ENCODE assay signal across 30 cellular contexts in genomic region chr6:51579013-51579412, GRCh38.
"Had no signal": no experiment of that assay in that cellular context is flagged by ENCODE, and none has a peak within 500 bp of the region (broad histone marks: within the 10 kb centered on the region; RNA-seq: fewer than 3 reads in every experiment).

No MANE protein-coding gene starts in this region.

- H3K4me1 Mint-ChIP-seq: immature natural killer cell; naive thymus-derived CD8-positive, alpha-beta T cell; nephron progenitor cell; stimulated activated effector memory CD8-positive, alpha-beta T cell treated with anti-CD3 and anti-CD28 coated beads, Interleukin-12 subunit alpha, Interleukin-12 subunit beta, amount 100 ng/mL, for 72 hours had no signal

- H3K4me3 ChIP-seq: colonic mucosa, esophagus muscularis mucosa, gastroesophageal sphincter, heart left ventricle, lower lobe of right lung, right lobe of liver, stomach, thyroid gland had no signal

- H3K36me3 ChIP-seq: colonic mucosa, esophagus muscularis mucosa, gastroesophageal sphincter, heart left ventricle, lower lobe of right lung, neutrophil, right lobe of liver, stomach, thyroid gland had no signal

- DNase-seq: colonic mucosa; dermis blood vessel endothelial cell; effector memory CD4-positive, alpha-beta T cell; foreskin keratinocyte; heart left ventricle; hypothalamus; immature natural killer cell; islet precursor cell; kidney glomerular epithelial cell; left colon; left ventricle myocardium superior; lower lobe of right lung; naive thymus-derived CD8-positive, alpha-beta T cell; nephron progenitor cell; right lobe of liver; small intestine; stimulated activated CD4-positive, alpha-beta T cell treated with anti-CD3 and anti-CD28 coated beads, Interleukin-12 subunit alpha, Interleukin-12 subunit beta, amount 100 ng/mL, for 4 hours; stimulated activated CD4-positive, alpha-beta T cell treated with anti-CD3 and anti-CD28 coated beads, Interleukin-1b, Interleukin-23, amount 100 ng/mL, for 48 hours; stimulated activated CD4-positive, alpha-beta T cell treated with anti-CD3 and anti-CD28 coated beads, Interleukin-4, amount 100 ng/mL, for 1 hour; stimulated activated naive CD4-positive, alpha-beta T cell treated with Interleukin-2 at 50 U/mL for 16 hours; stomach; thyroid gland; trophoblast cell had no signal

- H3K9ac ChIP-seq: parathyroid adenoma had no signal

- FAIRE-seq: endothelial cell of umbilical vein, small intestine had no signal

- H3K27me3 ChIP-seq: colonic mucosa, esophagus muscularis mucosa, foreskin keratinocyte, gastroesophageal sphincter, heart left ventricle, neutrophil, right lobe of liver, stomach, thyroid gland had no signal

- H3K4me1 ChIP-seq: colonic mucosa, esophagus muscularis mucosa, foreskin keratinocyte, gastroesophageal sphincter, heart left ventricle, lower lobe of right lung, parathyroid adenoma, right lobe of liver, stomach, thyroid gland had no signal

- H2AFZ ChIP-seq: parathyroid adenoma had no signal

- H3K36me3 Mint-ChIP-seq: stimulated activated effector memory CD8-positive, alpha-beta T cell treated with anti-CD3 and anti-CD28 coated beads, Interleukin-12 subunit alpha, Interleukin-12 subunit beta, amount 100 ng/mL, for 72 hours had no signal

- H3K9me3 ChIP-seq: colonic mucosa, lower lobe of right lung, neutrophil, right lobe of liver, thyroid gland had no signal

- H3K4me3 Mint-ChIP-seq: immature natural killer cell; naive thymus-derived CD8-positive, alpha-beta T cell; nephron progenitor cell; stimulated activated effector memory CD8-positive, alpha-beta T cell treated with anti-CD3 and anti-CD28 coated beads, Interleukin-12 subunit alpha, Interleukin-12 subunit beta, amount 100 ng/mL, for 72 hours had no signal

- H3K27ac ChIP-seq: colonic mucosa, esophagus muscularis mucosa, foreskin keratinocyte, gastroesophageal sphincter, heart left ventricle, lower lobe of right lung, neutrophil, parathyroid adenoma, right lobe of liver, stomach, thyroid gland had no signal

- H3K27ac Mint-ChIP-seq: immature natural killer cell; naive thymus-derived CD8-positive, alpha-beta T cell; nephron progenitor cell; progenitor cell of endocrine pancreas; stimulated activated effector memory CD8-positive, alpha-beta T cell treated with anti-CD3 and anti-CD28 coated beads, Interleukin-12 subunit alpha, Interleukin-12 subunit beta, amount 100 ng/mL, for 72 hours had no signal

- ATAC-seq: foreskin keratinocyte; gastroesophageal sphincter; heart left ventricle; left colon; left ventricle myocardium superior; lower lobe of right lung; naive thymus-derived CD8-positive, alpha-beta T cell; right lobe of liver; stimulated activated effector memory CD8-positive, alpha-beta T cell treated with anti-CD3 and anti-CD28 coated beads, Interleukin-12 subunit alpha, Interleukin-12 subunit beta, amount 100 ng/mL, for 72 hours had no signal

- H3K79me2 ChIP-seq: parathyroid adenoma had no signal

- H3K27me3 Mint-ChIP-seq: naive thymus-derived CD8-positive, alpha-beta T cell; progenitor cell of endocrine pancreas had no signal
